ENCODE assay signal across 1 cellular context in genomic region chr15:76335851-76336253, GRCh38.
A peak's percentile ranks its signal among the peaks of the same experiment; 100 is the strongest.
TF ChIP-seq lines count a peak whose summit lies in the region.

No MANE protein-coding gene starts in this region.

TF ChIP-seq in HepG2, 621 proteins besides CTCF, POLR2A, EP300 and RAD21 (continued from another document):
- TF ChIP-seq ZBTB10 (CRISPR knock-in tag; IDR thresholded peaks at IDR 0.05; ENCODE audit: borderline replicate concordance) (no peak), ZNF83 (CRISPR knock-in tag; IDR thresholded peaks at IDR 0.05; ENCODE audit: borderline replicate concordance) (no peak), HNRNPUL1 (IDR thresholded peaks at IDR 0.05; ENCODE audit: low read depth, low read length) (no peak), ZNF281 (CRISPR knock-in tag; IDR thresholded peaks at IDR 0.05; ENCODE audit: borderline replicate concordance) (no peak), POGK (CRISPR knock-in tag; conservative IDR thresholded peaks at IDR 0.05) (no peak), SAFB2 (CRISPR knock-in tag; IDR thresholded peaks at IDR 0.05; ENCODE audit: borderline replicate concordance, low read depth) (no peak), ZKSCAN8 (CRISPR knock-in tag; IDR thresholded peaks at IDR 0.05; ENCODE audit: borderline replicate concordance) (no peak), ZNF550 (CRISPR knock-in tag; IDR thresholded peaks at IDR 0.05; ENCODE audit: borderline replicate concordance) (no peak), ZBTB43 (CRISPR knock-in tag; conservative IDR thresholded peaks at IDR 0.05) (no peak), ARID5B (CRISPR knock-in tag; IDR thresholded peaks at IDR 0.05) (no peak; the same call in 1 of the 2 replicates), WIZ (CRISPR knock-in tag; IDR thresholded peaks at IDR 0.05) (no peak), ADNP (CRISPR knock-in tag; IDR thresholded peaks at IDR 0.05) (no peak), TAF1 (CRISPR knock-in tag; IDR thresholded peaks at IDR 0.05) (no peak), SP1 (IDR thresholded peaks at IDR 0.05) (no peak), SP1 (CRISPR knock-in tag; IDR thresholded peaks at IDR 0.05) (no peak), HDAC6 (IDR thresholded peaks at IDR 0.05; ENCODE audit: low read depth, low read length) (no peak), CEBPZ (IDR thresholded peaks at IDR 0.05; ENCODE audit: low read length) (no peak), MZF1 (CRISPR knock-in tag; IDR thresholded peaks at IDR 0.05; ENCODE audit: borderline replicate concordance) (no peak), RFX1 (IDR thresholded peaks at IDR 0.05) (no peak), ZNF792 (CRISPR knock-in tag; IDR thresholded peaks at IDR 0.05) (no peak), SKIL (CRISPR knock-in tag; IDR thresholded peaks at IDR 0.05; ENCODE audit: borderline replicate concordance) (no peak), ZBTB21 (CRISPR knock-in tag; IDR thresholded peaks at IDR 0.05) (no peak), ATF3 (CRISPR knock-in tag; IDR thresholded peaks at IDR 0.05) (no peak), TFAP4 (IDR thresholded peaks at IDR 0.05; ENCODE audit: borderline replicate concordance, low read depth) (peak; percentile 18; the same call in 1 of the 2 replicates), ZNF225 (CRISPR knock-in tag; IDR thresholded peaks at IDR 0.05) (no peak)
